ENCODE assay signal across 25 cellular contexts in the genomic region with DNA sequence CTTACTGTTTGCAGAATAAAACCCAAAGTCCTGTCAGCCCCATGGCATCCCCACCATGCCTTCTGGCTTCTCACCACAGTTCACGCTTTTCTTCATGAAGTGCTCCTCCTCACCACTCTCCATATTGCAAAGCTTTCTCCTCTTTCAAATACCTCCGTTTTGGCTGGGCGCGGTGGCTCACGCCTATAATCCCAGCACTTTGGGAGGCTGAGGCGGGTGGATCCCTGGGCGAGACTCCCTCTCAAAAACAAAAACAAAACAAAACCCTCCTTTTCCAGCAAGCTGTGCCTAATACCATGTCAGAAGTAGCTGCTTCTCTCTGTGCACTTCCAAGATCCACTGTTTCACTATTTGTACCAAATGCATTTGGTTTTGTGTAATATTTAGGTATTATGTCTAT.
"Had no signal": no experiment of that assay in that cellular context is flagged by ENCODE, and none has a peak within 500 bp of the region (broad histone marks: within the 10 kb centered on the region; RNA-seq: fewer than 3 reads in every experiment).

No MANE protein-coding gene starts in this region.

- H3K4me1 ChIP-seq: thyroid gland, uterus had no signal

- DNase-seq: naive B cell; naive thymus-derived CD8-positive, alpha-beta T cell; nephron progenitor cell; nucleus accumbens; pancreas; psoas muscle; right cardiac atrium; right lobe of liver; stimulated activated CD4-positive, alpha-beta T cell treated with anti-CD3 and anti-CD28 coated beads, Interleukin-15, amount 100 ng/mL, for 24 hours; stimulated activated CD4-positive, alpha-beta T cell treated with anti-CD3 and anti-CD28 coated beads, Interleukin-2, amount 100 ng/mL, for 24 hours; stimulated activated CD4-positive, alpha-beta T cell treated with anti-CD3 and anti-CD28 coated beads, Interleukin-2, amount 100 ng/mL, for 48 hours; stimulated activated CD4-positive, alpha-beta T cell treated with anti-CD3 and anti-CD28 coated beads, Interleukin-4, amount 100 ng/mL, for 24 hours; stimulated activated naive B cell treated with anti-CD40 and anti-IgM and Interleukin-4, amounts not matched to agents 10 μg/mL and 1 μg/mL and 100 μg/mL, for 72 hours; stimulated activated naive CD4-positive, alpha-beta T cell treated with Interleukin-2 at 50 U/mL for 16 hours; stomach; thyroid gland; transverse colon; upper lobe of right lung; uterus had no signal

- H3K9me3 ChIP-seq: neutrophil, pancreas, psoas muscle, right lobe of liver, stomach, thoracic aorta, thyroid gland, transverse colon, upper lobe of right lung, uterus had no signal

- H3K4me3 ChIP-seq: pancreas, psoas muscle, right lobe of liver, skin epidermis, smooth muscle cell, stomach, thoracic aorta, thyroid gland, transverse colon, upper lobe of right lung, uterus had no signal

- H3K27me3 ChIP-seq: neutrophil, pancreas, right lobe of liver, stomach, thyroid gland, transverse colon, upper lobe of right lung, uterus had no signal

- H3K36me3 ChIP-seq: neutrophil, pancreas, right lobe of liver, thyroid gland, transverse colon, upper lobe of right lung, uterus had no signal

- H3K27ac ChIP-seq: neutrophil, pancreas, psoas muscle, right lobe of liver, skin epidermis, stomach, thoracic aorta, thyroid gland, transverse colon, upper lobe of right lung, uterus had no signal

- ATAC-seq: naive thymus-derived CD8-positive, alpha-beta T cell; natural killer cell treated with Interleukin-12 subunit alpha and Interleukin-12 subunit beta and Interleukin-15 and Interleukin-18, amount 100 ng/mL, for 72 hours; pancreas; psoas muscle; right cardiac atrium; right lobe of liver; stimulated activated effector memory CD8-positive, alpha-beta T cell treated with anti-CD3 and anti-CD28 coated beads, Interleukin-12 subunit alpha, Interleukin-12 subunit beta, amount 100 ng/mL, for 72 hours; stimulated activated naive B cell treated with anti-CD40 and anti-IgM and Interleukin-4, amounts not matched to agents 10 μg/mL and 1 μg/mL and 100 μg/mL, for 72 hours; upper lobe of right lung had no signal
